ENCODE assay signal across 8 cellular contexts in genomic region chr1:180155202-180155682, GRCh38. TPM values are rescaled to one million over a fixed set of nuclear protein-coding genes. Genes with fewer than 3 reads are reported as not detected.
DNase-seq lines count a peak whose midpoint lies in the region; ATAC-seq and TF ChIP-seq lines count a peak whose summit lies in the region.

No MANE protein-coding gene starts in this region.

- H3K4me1 Mint-ChIP-seq in activated T-helper 1 cell treated with anti-CD3 and anti-CD28 coated beads, Interleukin-12 subunit alpha, Interleukin-12 subunit beta, Interleukin-2, Interleukin-4 antibody, amounts not matched to agents 30 ng/mL and 10 ng/mL and 1 ng/mL, durations not matched to agents 14 hours and 24 hours and 36 hours (ENCODE audit: low read depth) = peaks cover 44% of the 10 kb centered on the region

- ATAC-seq in heart right ventricle = peak in 7 of 8 donors; percentile 2 to 29 (median 15)
- ATAC-seq in HG02840 (IDR thresholded peaks at IDR 0.05; ENCODE audit: low FRiP score, unreplicated experiment) = no peak
- ATAC-seq in HG03378 (IDR thresholded peaks at IDR 0.05; ENCODE audit: unreplicated experiment) = no peak

- H3K27me3 Mint-ChIP-seq in activated T-helper 1 cell treated with anti-CD3 and anti-CD28 coated beads, Interleukin-12 subunit alpha, Interleukin-12 subunit beta, Interleukin-2, Interleukin-4 antibody, amounts not matched to agents 30 ng/mL and 10 ng/mL and 1 ng/mL, durations not matched to agents 14 hours and 24 hours and 36 hours (ENCODE audit: insufficient read depth) = peaks cover 4% of the 10 kb centered on the region

- no peaks in the 10 kb centered on the region for H3K9me3 Mint-ChIP-seq in activated T-helper 1 cell treated with anti-CD3 and anti-CD28 coated beads, Interleukin-12 subunit alpha, Interleukin-12 subunit beta, Interleukin-2, Interleukin-4 antibody, amounts not matched to agents 30 ng/mL and 10 ng/mL and 1 ng/mL, durations not matched to agents 14 hours and 24 hours and 36 hours

- H3K4me2 ChIP-seq in Karpas-422 (ENCODE audit: low read depth, low read length, poor library complexity, severe bottlenecking) = peak overlapping the region; percentile 84

- intact Hi-C loops in activated T-helper 1 cell treated with anti-CD3 and anti-CD28 coated beads, Interleukin-12 subunit alpha, Interleukin-12 subunit beta, Interleukin-2, Interleukin-4 antibody, amounts not matched to agents 30 ng/mL and 10 ng/mL and 1 ng/mL, durations not matched to agents 14 hours and 24 hours and 36 hours (cut with micrococcal nuclease) = loop anchor here (1.0 kb wide), 2 partner anchors 13 to 201 kb away; partner anchors contain the start of gene CEP350
- intact Hi-C loops in heart right ventricle (cut with DNase I) = loop anchor here in 2 of 10 donors (5.0 to 10.0 kb wide), 2 partner anchors 43 to 200 kb away; partner anchors contain the start of gene CEP350 (in 1 of the 2)

- H3K36me3 ChIP-seq in Karpas-422 (ENCODE audit: insufficient read depth, low read length) (no peaks in the 10 kb centered on the region), heart right ventricle (no peaks in the 10 kb centered on the region), rectal smooth muscle tissue (ENCODE audit: control insufficient read depth, insufficient read depth, low read length) (no peaks in the 10 kb centered on the region)

- peak overlapping the region; percentile 94 for H3K27ac Mint-ChIP-seq in activated T-helper 1 cell treated with anti-CD3 and anti-CD28 coated beads, Interleukin-12 subunit alpha, Interleukin-12 subunit beta, Interleukin-2, Interleukin-4 antibody, amounts not matched to agents 30 ng/mL and 10 ng/mL and 1 ng/mL, durations not matched to agents 14 hours and 24 hours and 36 hours

- peak overlapping the region; percentile 87 for H3K4me3 Mint-ChIP-seq in activated T-helper 1 cell treated with anti-CD3 and anti-CD28 coated beads, Interleukin-12 subunit alpha, Interleukin-12 subunit beta, Interleukin-2, Interleukin-4 antibody, amounts not matched to agents 30 ng/mL and 10 ng/mL and 1 ng/mL, durations not matched to agents 14 hours and 24 hours and 36 hours

- H2AFZ ChIP-seq in Karpas-422 (ENCODE audit: low read length) = peak overlapping the region; percentile 80

- no peak overlapping the region for H3K27ac ChIP-seq in Karpas-422 (ENCODE audit: low read length)
- H3K27ac ChIP-seq in heart right ventricle = peak overlapping the region; percentile 93 to 98 (median 96)
- H3K27ac ChIP-seq in rectal smooth muscle tissue (ENCODE audit: low read depth, low read length) = peak overlapping the region; percentile 77

- in situ Hi-C loops in GM13976 (cut with MboI; ENCODE audit: low sequenced_read_pairs, unreplicated experiment) = no loop called here

- H3K9me3 ChIP-seq in Karpas-422 (ENCODE audit: low read length) = no peaks in the 10 kb centered on the region
- no peaks in the 10 kb centered on the region for H3K9me3 ChIP-seq in heart right ventricle

- 2 to 3% methylated on average over 26 of the region's 26 CpGs for whole genome bisulfite sequencing in heart right ventricle, 2 donors

- H3K79me2 ChIP-seq in Karpas-422 (ENCODE audit: low read length) = no peaks in the 10 kb centered on the region

- H3K4me1 ChIP-seq in Karpas-422 (ENCODE audit: low read length) (peaks cover 22% of the 10 kb centered on the region), heart right ventricle (peaks cover 0 to 62% (median 32%) of the 10 kb centered on the region in 9 donors), rectal smooth muscle tissue (ENCODE audit: control insufficient read depth, insufficient read depth, low read length) (peaks cover 3% of the 10 kb centered on the region)

- no peaks in the 10 kb centered on the region for H3K9me2 ChIP-seq in Karpas-422 (replicated peaks; ENCODE audit: insufficient read depth, low read length)

- no peaks in the 10 kb centered on the region for H4K20me1 ChIP-seq in Karpas-422 (ENCODE audit: insufficient read depth, low read depth, low read length)

- TF ChIP-seq CTCF in GM10266 (IDR thresholded peaks at IDR 0.05; ENCODE audit: control insufficient read depth, insufficient read depth, low read depth, missing control alignments) (no peak), heart right ventricle (IDR thresholded peaks at IDR 0.05) (no peak), GM13976 (IDR thresholded peaks at IDR 0.05; ENCODE audit: borderline replicate concordance, control extremely low read depth, extremely low read depth, insufficient read depth, missing control alignments) (no peak)

- peak overlapping the region; percentile 83 for H3K4me3 ChIP-seq in Karpas-422 (ENCODE audit: low read length)
- H3K4me3 ChIP-seq in heart right ventricle = peak overlapping the region; percentile 73 to 100 (median 95)
- peak overlapping the region; percentile 75 for H3K4me3 ChIP-seq in rectal smooth muscle tissue (ENCODE audit: low read length)

- DNase-seq in GM10266 (ENCODE audit: extremely low spot score) (peak; percentile 35), Karpas-422 (no peak), heart right ventricle (peak in 1 of 2 donors; percentile 37), GM13976 (ENCODE audit: low spot score) (no peak)
- DNase-seq in activated T-helper 1 cell treated with anti-CD3 and anti-CD28 coated beads, Interleukin-12 subunit alpha, Interleukin-12 subunit beta, Interleukin-2, Interleukin-4 antibody, amounts not matched to agents 30 ng/mL and 10 ng/mL and 1 ng/mL, durations not matched to agents 14 hours and 24 hours and 36 hours (ENCODE audit: low spot score) = no peak

- no peaks in the 10 kb centered on the region for H3K36me3 Mint-ChIP-seq in activated T-helper 1 cell treated with anti-CD3 and anti-CD28 coated beads, Interleukin-12 subunit alpha, Interleukin-12 subunit beta, Interleukin-2, Interleukin-4 antibody, amounts not matched to agents 30 ng/mL and 10 ng/mL and 1 ng/mL, durations not matched to agents 14 hours and 24 hours and 36 hours (ENCODE audit: low read depth)

- H3K9ac ChIP-seq in Karpas-422 (ENCODE audit: low read length) (peak overlapping the region; percentile 76), rectal smooth muscle tissue (ENCODE audit: low read length) (peak overlapping the region; percentile 36)

- H3K27me3 ChIP-seq in Karpas-422 (ENCODE audit: low read length) (no peaks in the 10 kb centered on the region), heart right ventricle (no peaks in the 10 kb centered on the region), rectal smooth muscle tissue (ENCODE audit: control insufficient read depth, insufficient read depth, low read length) (no peaks in the 10 kb centered on the region)

RNA-seq across cellular contexts. Expression of gene QSOX1, which starts 0.6 kb away (rescaled TPM):
- 4.7 and 10.0 TPM in 2 replicates for total RNA-seq in Karpas-422 (2014; rRNA removed; shearing (Covaris generic); ENCODE audit: low replicate concordance)
- total RNA-seq in activated T-helper 1 cell treated with anti-CD3 and anti-CD28 coated beads, Interleukin-12 subunit alpha, Interleukin-12 subunit beta, Interleukin-2, Interleukin-4 antibody, amounts not matched to agents 30 ng/mL and 10 ng/mL and 1 ng/mL, durations not matched to agents 14 hours and 24 hours and 36 hours = 61.4 and 63.7 TPM in 2 replicates
- total RNA-seq in heart right ventricle = 100 to 1,000 TPM in 4 of 10 donors, 10 to 100 TPM in 6; 43.5 to 198 (median 84.6) TPM
- polyA plus RNA-seq in heart right ventricle = 100 to 1,000 TPM in 1 of 2 donors, 10 to 100 TPM in 1; 67.7 to 129 TPM

Comparison
In these comparisons a context has a peak if more than half of its experiments do, and no peak if none do; other contexts are left out.
1. ATAC-seq: peak in heart right ventricle (7 of 8); none in HG02840 (single experiment) and HG03378 (single experiment).
2. Peak in every context shown above with its lines, with median percentiles within 50 percentile points of each other: H3K4me3 ChIP-seq.